ENCODE assay signal across 1 cellular context in the genomic region with DNA sequence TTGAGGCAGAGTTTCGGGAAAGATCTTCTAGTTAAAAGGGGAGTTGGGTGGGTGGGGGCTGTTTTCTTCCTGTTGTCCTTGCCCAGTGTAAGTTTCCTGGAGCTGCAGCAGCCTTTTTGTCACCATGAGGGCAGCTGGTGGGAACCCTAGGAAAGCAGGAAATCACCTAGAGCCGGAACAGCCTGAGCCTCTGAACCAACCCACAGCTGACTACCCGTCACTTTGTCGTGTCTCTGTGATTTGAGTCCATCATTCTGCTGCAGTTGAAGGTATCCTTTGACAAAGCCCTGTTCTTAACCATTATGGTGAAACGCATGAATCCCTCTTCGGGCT.
A peak's percentile ranks its signal among the peaks of the same experiment; 100 is the strongest.
TF ChIP-seq lines count a peak whose summit lies in the region.

No MANE protein-coding gene starts in this region.

TF ChIP-seq in HepG2, 621 proteins besides CTCF, POLR2A, EP300 and RAD21:
- TF ChIP-seq KDM1A (CRISPR knock-in tag; IDR thresholded peaks at IDR 0.05) = peak; percentile 21; the same call in 1 of the 2 replicates
- TF ChIP-seq, protein P1, sequence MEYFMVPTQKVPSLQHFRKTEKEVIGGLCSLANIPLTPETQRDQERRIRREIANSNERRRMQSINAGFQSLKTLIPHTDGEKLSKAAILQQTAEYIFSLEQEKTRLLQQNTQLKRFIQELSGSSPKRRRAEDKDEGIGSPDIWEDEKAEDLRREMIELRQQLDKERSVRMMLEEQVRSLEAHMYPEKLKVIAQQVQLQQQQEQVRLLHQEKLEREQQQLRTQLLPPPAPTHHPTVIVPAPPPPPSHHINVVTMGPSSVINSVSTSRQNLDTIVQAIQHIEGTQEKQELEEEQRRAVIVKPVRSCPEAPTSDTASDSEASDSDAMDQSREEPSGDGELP (IDR thresholded peaks at IDR 0.05; ENCODE audit: borderline replicate concordance, low read depth) = peak; percentile 38; the same call in 1 of the 2 replicates
- TF ChIP-seq ETV5 (CRISPR knock-in tag; IDR thresholded peaks at IDR 0.05; ENCODE audit: borderline replicate concordance) = no peak
